Comparison of ENCODE assay signal across 8 cellular contexts in the genomic region with DNA sequence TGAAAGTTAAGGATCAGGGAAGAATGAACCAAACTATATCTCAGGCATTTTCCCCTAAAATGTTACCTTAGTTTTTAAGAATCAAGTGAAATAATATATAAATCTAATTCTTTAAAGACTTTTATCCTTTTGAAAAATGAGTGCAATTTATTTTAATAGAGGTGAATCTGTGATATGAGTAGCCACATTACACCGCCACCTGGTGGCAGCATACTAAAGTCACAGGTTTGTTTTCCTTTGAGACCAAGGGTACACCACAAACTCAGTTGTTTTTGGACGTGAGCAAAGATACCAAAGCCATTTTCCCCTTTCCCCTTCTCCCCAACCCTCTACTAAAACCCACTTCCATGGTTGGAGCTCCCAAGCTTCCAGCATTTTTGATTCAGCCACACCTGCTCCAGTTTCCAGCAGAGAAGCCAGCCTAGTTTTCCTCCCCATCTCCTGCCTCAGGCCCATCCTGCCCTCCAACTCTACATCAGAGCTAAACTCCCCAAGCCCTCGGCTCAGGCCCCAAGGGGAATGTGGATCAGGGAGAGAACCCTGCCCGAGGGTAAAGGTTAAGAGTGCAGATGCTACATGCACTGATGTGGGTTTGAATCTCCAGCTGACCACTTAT. TPM values are rescaled to one million over a fixed set of nuclear protein-coding genes. Genes with fewer than 3 reads are reported as not detected.
DNase-seq lines count a peak whose midpoint lies in the region; ATAC-seq and TF ChIP-seq lines count a peak whose summit lies in the region.

No MANE protein-coding gene starts in this region.

- TF ChIP-seq CTCF in A673 (conservative IDR thresholded peaks at IDR 0.05; ENCODE audit: low read depth, low read length) (peak; percentile 85), epithelial cell of esophagus (IDR thresholded peaks at IDR 0.05; ENCODE audit: insufficient read depth, low read depth, low read length, missing control alignments) (peak; percentile 79), natural killer cell (IDR thresholded peaks at IDR 0.05) (peak; percentile 84)

- H3K36me3 Mint-ChIP-seq in natural killer cell = no peaks in the 10 kb centered on the region

- H3K4me3 Mint-ChIP-seq in natural killer cell = no peak overlapping the region

- H3K4me1 Mint-ChIP-seq in natural killer cell = peaks cover 0 to 5% of the 10 kb centered on the region in 2 donors

- H3K27ac ChIP-seq in A673 (ENCODE audit: low read depth, low read length, poor library complexity, severe bottlenecking) = no peak overlapping the region

- no peaks in the 10 kb centered on the region for H3K9me3 ChIP-seq in A673 (ENCODE audit: low read depth, low read length, poor library complexity, severe bottlenecking)

- H3K4me1 ChIP-seq in A673 (ENCODE audit: insufficient read depth, low read length, poor library complexity, severe bottlenecking) = peaks cover 13% of the 10 kb centered on the region

- POLR2A ChIA-PET in A673 (lab: Charles Lee; ENCODE audit: low non-redundant PET) = no interaction called here

- peaks cover 0 to 3% of the 10 kb centered on the region in 2 donors for H3K27me3 Mint-ChIP-seq in natural killer cell (ENCODE audit: low read depth in 2 of 2)

- peak; percentile 68 for DNase-seq in A673 (ENCODE audit: low spot score)
- peak; percentile 40 for DNase-seq in GM19238 (ENCODE audit: insufficient read length, low spot score)
- peak; percentile 74 for DNase-seq in NCI-H82 (lab: John Stamatoyannopoulos, UW)
- peak; percentile 33 for DNase-seq in activated CD8-positive, alpha-beta memory T cell treated with anti-CD3 and anti-CD28 coated beads, Interleukin-2, amount 50 U/mL, for 24 hours (ENCODE audit: extremely low read depth)
- DNase-seq in epithelial cell of esophagus (ENCODE audit: low read depth) = peak; percentile 66
- DNase-seq in natural killer cell = peak; percentile 51
- DNase-seq in stimulated activated naive CD4-positive, alpha-beta T cell treated with Interleukin-2 at 50 U/mL for 16 hours (lab: John Stamatoyannopoulos, UW) = peak; percentile 63

- no TSS peak for BruUV-seq in A673 (replicated peaks; lab: Mats Ljungman, UMichigan)

- H3K27ac Mint-ChIP-seq in natural killer cell = no peak overlapping the region

- H3K9me3 Mint-ChIP-seq in natural killer cell = no peaks in the 10 kb centered on the region

- no peaks in the 10 kb centered on the region for H3K27me3 ChIP-seq in A673 (replicated peaks; ENCODE audit: insufficient read depth, low read depth, low read length, poor library complexity)

- CTCF ChIA-PET in A673 (lab: Charles Lee) = interaction anchor here (0.5 to 1.1 kb wide), 7 partner anchors 17 to 1524 kb away, joined by 3 to 7 read pairs (median 3); no protein-coding TSS in a partner anchor

- H3K36me3 ChIP-seq in A673 (ENCODE audit: insufficient read depth, low read length, poor library complexity, severe bottlenecking) = no peaks in the 10 kb centered on the region

- H3K4me3 ChIP-seq in A673 (ENCODE audit: low read depth, low read length, poor library complexity, severe bottlenecking) (no peak overlapping the region), epithelial cell of esophagus (ENCODE audit: low read length) (no peak overlapping the region)

- peak; percentile 59 to 77 (median 74) for ATAC-seq in natural killer cell
- ATAC-seq in HG02763 (IDR thresholded peaks at IDR 0.05; ENCODE audit: unreplicated experiment) = no peak

- intact Hi-C loops in A673 (cut with micrococcal nuclease; ENCODE audit: unreplicated experiment) = loop anchor here (2.0 kb wide), 1 partner anchor 280 kb away; no protein-coding TSS in a partner anchor
- intact Hi-C loops in natural killer cell (cut with micrococcal nuclease) = loop anchor here (5.0 kb wide), 1 partner anchor 118 kb away; no protein-coding TSS in a partner anchor

RNA-seq across cellular contexts. Expression of a gene that starts 22.9 kb away (rescaled TPM):
- total RNA-seq in A673 (2021) = 5.5 and 9.4 TPM in 2 replicates
- total RNA-seq in natural killer cell = 10 to 100 TPM; 25.2 to 34.0 (median 27.4) TPM
